ENCODE assay signal across 7 cellular contexts in the genomic region with DNA sequence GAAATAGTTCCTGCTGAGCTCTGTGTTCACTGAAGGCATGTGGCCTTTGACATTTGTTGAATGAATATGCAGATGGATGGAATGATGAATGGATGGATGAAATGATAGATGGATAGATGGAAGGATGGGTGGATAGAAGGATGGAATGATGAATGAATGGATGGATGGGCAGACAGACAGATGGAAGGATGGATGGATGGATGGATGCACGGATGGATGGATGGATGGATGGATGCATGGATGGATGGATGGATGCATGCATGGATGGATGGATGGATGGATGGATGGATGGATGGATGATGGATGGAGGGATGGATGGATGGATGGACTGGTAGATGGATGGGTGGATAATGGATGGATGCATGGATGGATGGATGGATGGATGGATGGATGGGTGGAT. TPM values are rescaled to one million over a fixed set of nuclear protein-coding genes. Genes with fewer than 3 reads are reported as not detected.
"Had no signal": no experiment of that assay in that cellular context is flagged by ENCODE, and none has a peak within 500 bp of the region (broad histone marks: within the 10 kb centered on the region; RNA-seq: fewer than 3 reads in every experiment).

No MANE protein-coding gene starts in this region.

RNA-seq across cellular contexts. Expression of gene TMEM132D, which starts 4.8 kb away (rescaled TPM):
- total RNA-seq: subcutaneous adipose tissue, thoracic aorta, thyroid gland, ureter, vagina had no signal
- polyA plus RNA-seq: stomach, urinary bladder had no signal
